ENCODE assay signal across 27 cellular contexts in the genomic region with DNA sequence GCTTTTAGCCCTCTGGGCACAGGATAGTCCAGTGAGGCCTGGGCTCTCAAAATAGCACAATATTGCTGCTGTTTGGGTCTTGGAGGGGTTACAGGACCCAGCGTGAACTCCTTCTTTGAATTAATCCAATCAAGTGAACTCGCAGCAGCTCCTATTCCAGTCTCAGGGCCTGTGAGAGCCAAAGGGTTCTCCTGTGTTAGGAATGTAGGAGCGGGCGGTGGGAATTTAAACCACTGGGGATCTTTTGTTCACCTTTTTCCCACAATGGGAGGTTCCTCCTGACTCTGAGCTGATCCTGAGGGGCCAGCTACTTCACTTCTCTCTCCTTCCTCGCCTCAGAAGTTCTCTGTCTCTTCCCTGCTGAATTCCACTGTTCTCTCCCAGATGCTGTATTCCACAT.
DNase-seq lines count a peak whose midpoint lies in the region; ATAC-seq, FAIRE-seq and TF ChIP-seq lines count a peak whose summit lies in the region.
"Had no signal": no experiment of that assay in that cellular context is flagged by ENCODE, and none has a peak within 500 bp of the region (broad histone marks: within the 10 kb centered on the region; RNA-seq: fewer than 3 reads in every experiment).

No MANE protein-coding gene starts in this region.

- no TSS peak for BruUV-seq in PC-3 (replicated peaks; lab: Mats Ljungman, UMichigan)

- no peaks in the 10 kb centered on the region for H3K9me2 ChIP-seq in Loucy (replicated peaks; ENCODE audit: low read depth, low read length)
- no peaks in the 10 kb centered on the region for H3K9me2 ChIP-seq in PC-3 (replicated peaks; ENCODE audit: low read length)

- H3K9ac ChIP-seq in Loucy (ENCODE audit: low read depth, low read length, poor library complexity, severe bottlenecking) (no peak overlapping the region), PC-3 (ENCODE audit: low read length) (no peak overlapping the region)

- no peak for TF ChIP-seq POLR2A in GM12892 (IDR thresholded peaks at IDR 0.05; ENCODE audit: low read depth, low read length)

- H2AFZ ChIP-seq in Loucy (ENCODE audit: low read length) = 0 out of 2 replicates have a peak overlapping the region, but pooled peaks have one; percentile 16
- no peak overlapping the region for H2AFZ ChIP-seq in PC-3 (ENCODE audit: low read length)

- CTCF ChIA-PET in PC-3 (lab: Charles Lee) = no interaction called here

- no peak overlapping the region for H3K4me3 ChIP-seq in Loucy (ENCODE audit: low read length, poor library complexity, severe bottlenecking)
- no peak overlapping the region for H3K4me3 ChIP-seq in PC-3 (ENCODE audit: low read length)

- H3K27ac ChIP-seq in PC-3 (ENCODE audit: low read length) = no peak overlapping the region
- H3K27ac ChIP-seq: RWPE1 had no signal

- H4K20me1 ChIP-seq in Loucy (ENCODE audit: insufficient read depth, low read length, poor library complexity, severe bottlenecking) (no peaks in the 10 kb centered on the region), PC-3 (ENCODE audit: low read length) (no peaks in the 10 kb centered on the region)

- no peaks in the 10 kb centered on the region for H3K4me1 ChIP-seq in Loucy (ENCODE audit: insufficient read depth, low read length, poor library complexity, severe bottlenecking)
- no peaks in the 10 kb centered on the region for H3K4me1 ChIP-seq in PC-3 (ENCODE audit: insufficient read depth, low read length)

- no peaks in the 10 kb centered on the region for H3K36me3 ChIP-seq in Loucy (ENCODE audit: insufficient read depth, low read length)
- no peaks in the 10 kb centered on the region for H3K36me3 ChIP-seq in PC-3 (ENCODE audit: low read depth, low read length)

- no peak for ATAC-seq in PC-3
- ATAC-seq: HepG2, Panc1 had no signal

- H3K27me3 ChIP-seq in Loucy (ENCODE audit: insufficient read depth, low read length, poor library complexity, severe bottlenecking) = no peaks in the 10 kb centered on the region
- no peaks in the 10 kb centered on the region for H3K27me3 ChIP-seq in PC-3 (ENCODE audit: low read length)

- H3F3A ChIP-seq in Loucy (ENCODE audit: low read depth) (no peaks in the 10 kb centered on the region), PC-3 (ENCODE audit: low read length, unreplicated experiment) (no peaks in the 10 kb centered on the region)

- FAIRE-seq in GM12892 (lab: Jason Lieb, UNC) = no peak
- FAIRE-seq: GM19239, H54, HepG2 had no signal

- DNase-seq in cerebellum (ENCODE audit: low spot score) = peak; percentile 23
- peak; percentile 14 for DNase-seq in iPS-NIHi7 (ENCODE audit: extremely low spot score)
- no peak for DNase-seq in GM12892 (ENCODE audit: insufficient read length)
- no peak for DNase-seq in PC-3
- DNase-seq in globus pallidus (ENCODE audit: low spot score) = no peak
- no peak for DNase-seq in middle frontal gyrus (ENCODE audit: extremely low spot score, low spot score)
- DNase-seq: CD4-positive, alpha-beta memory T cell; COR-L47; DMS53; GDM1; Karpas-422; NCI-H1092 treated with DMSO at 0.1 percent for 48 hours; NCI-H1436; NCI-H187; NCI-H2081 treated with DMSO at 0.1 percent for 48 hours; NCI-H2171; NCI-H345; NCI-H510A treated with DMSO at 0.1 percent for 48 hours; NCI-H748 treated with DMSO at 0.1 percent for 48 hours; NK-92 treated with Interleukin-12 subunit alpha and Interleukin-12 subunit beta, amount 100 ng/mL, for 24 hours; SHP77 had no signal

- intact Hi-C loops in PC-3 (cut with micrococcal nuclease) = no loop called here

- TF ChIP-seq CTCF in Loucy (conservative IDR thresholded peaks at IDR 0.05; ENCODE audit: low read length) = no peak
- TF ChIP-seq CTCF in PC-3 (conservative IDR thresholded peaks at IDR 0.05; ENCODE audit: low read depth, low read length) = no peak

- H3K9me3 ChIP-seq in Loucy (ENCODE audit: insufficient read depth, low read depth, low read length) (no peaks in the 10 kb centered on the region; the same call in 1 of the 2 replicates), PC-3 (ENCODE audit: low read length) (no peaks in the 10 kb centered on the region)

- H3K4me2 ChIP-seq in Loucy (ENCODE audit: low read depth, low read length, poor library complexity, severe bottlenecking) (no peak overlapping the region), PC-3 (ENCODE audit: low read length) (no peak overlapping the region)

- H3K79me2 ChIP-seq in Loucy (ENCODE audit: insufficient read depth, low read length) (no peaks in the 10 kb centered on the region), PC-3 (ENCODE audit: low read length) (no peaks in the 10 kb centered on the region)

- POLR2A ChIA-PET in PC-3 (lab: Charles Lee; ENCODE audit: unreplicated experiment) = no interaction called here

Comparison
In these comparisons a context has a peak if more than half of its experiments do, and no peak if none do; other contexts are left out.
1. DNase-seq: peak in cerebellum (single experiment) and iPS-NIHi7 (single experiment); none in GM12892 (single experiment), PC-3 (single experiment), globus pallidus (single experiment) and middle frontal gyrus (single experiment).